In genomic region chr2:114293355-114293754, GRCh38 we compare ENCODE assay signal across 26 cellular contexts.
"Had no signal": no experiment of that assay in that cellular context is flagged by ENCODE, and none has a peak within 500 bp of the region (broad histone marks: within the 10 kb centered on the region; RNA-seq: fewer than 3 reads in every experiment).

No MANE protein-coding gene starts in this region.

- ATAC-seq: natural killer cell; psoas muscle; right cardiac atrium; right lobe of liver; stimulated activated effector memory CD8-positive, alpha-beta T cell treated with anti-CD3 and anti-CD28 coated beads, Interleukin-12 subunit alpha, Interleukin-12 subunit beta, amount 100 ng/mL, for 72 hours; stimulated activated naive B cell treated with anti-CD40 and anti-IgM and Interleukin-4, amounts not matched to agents 10 μg/mL and 1 μg/mL and 100 μg/mL, for 72 hours had no signal

- H3K4me1 ChIP-seq: parathyroid adenoma, psoas muscle, right lobe of liver, sigmoid colon, stomach, thyroid gland, tibial nerve, upper lobe of left lung, vagina had no signal

- H3K9ac ChIP-seq: parathyroid adenoma had no signal

- H3K79me2 ChIP-seq: parathyroid adenoma had no signal

- H3K27me3 ChIP-seq: neutrophil, ovary, right lobe of liver, thyroid gland, tibial nerve, upper lobe of left lung, vagina had no signal

- DNase-seq: natural killer cell; nucleus accumbens; ovary; posterior cingulate gyrus; psoas muscle; right cardiac atrium; right lobe of liver; sigmoid colon; small intestine; stimulated activated CD4-positive, alpha-beta T cell treated with anti-CD3 and anti-CD28 coated beads, Interleukin-15, amount 100 ng/mL, for 24 hours; stimulated activated CD4-positive, alpha-beta T cell treated with anti-CD3 and anti-CD28 coated beads, Interleukin-2, amount 100 ng/mL, for 24 hours; stimulated activated CD4-positive, alpha-beta T cell treated with anti-CD3 and anti-CD28 coated beads, Interleukin-2, amount 100 ng/mL, for 48 hours; stimulated activated CD4-positive, alpha-beta T cell treated with anti-CD3 and anti-CD28 coated beads, Interleukin-4, amount 100 ng/mL, for 24 hours; stimulated activated naive B cell treated with anti-CD40 and anti-IgM and Interleukin-4, amounts not matched to agents 10 μg/mL and 1 μg/mL and 100 μg/mL, for 72 hours; stimulated activated naive CD4-positive, alpha-beta T cell treated with Interleukin-2 at 50 U/mL for 16 hours; stomach; thyroid gland; trophoblast cell; upper lobe of left lung had no signal

- H3K27ac ChIP-seq: neutrophil, ovary, parathyroid adenoma, psoas muscle, right lobe of liver, sigmoid colon, stomach, thoracic aorta, thyroid gland, tibial nerve, upper lobe of left lung, vagina had no signal

- H3K9me3 ChIP-seq: neutrophil, ovary, psoas muscle, right lobe of liver, sigmoid colon, stomach, thoracic aorta, thyroid gland, tibial nerve, upper lobe of left lung, vagina had no signal

- H3K36me3 ChIP-seq: neutrophil, ovary, right lobe of liver, sigmoid colon, stomach, thoracic aorta, thyroid gland, tibial nerve, upper lobe of left lung, vagina had no signal

- FAIRE-seq: urothelium cell line had no signal

- H2AFZ ChIP-seq: parathyroid adenoma had no signal

- H3K4me3 ChIP-seq: ovary, psoas muscle, right lobe of liver, sigmoid colon, stomach, thoracic aorta, thyroid gland, tibial nerve, upper lobe of left lung, vagina had no signal
